Comparison of ENCODE assay signal across 10 cellular contexts in the genomic region with DNA sequence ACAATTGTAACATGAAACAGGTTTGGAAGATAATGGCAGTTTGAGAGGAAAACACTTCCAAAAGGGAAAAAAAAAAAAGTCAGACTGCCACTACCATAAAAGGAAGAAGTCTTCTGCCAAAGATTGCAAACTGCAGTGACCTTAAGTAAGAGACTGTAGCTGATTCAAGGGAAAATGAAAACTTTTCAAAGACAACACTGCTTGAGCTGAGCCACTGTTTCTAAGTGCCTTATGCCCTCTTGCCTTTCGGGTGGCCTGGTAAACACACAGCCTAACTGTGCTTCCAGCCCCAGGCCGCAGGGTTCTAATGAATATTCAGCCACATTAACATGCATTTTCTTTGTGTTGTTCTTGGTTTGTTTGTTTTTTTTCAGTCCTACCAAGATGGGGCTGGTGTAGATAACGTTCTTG.
DNase-seq lines count a peak whose midpoint lies in the region; ATAC-seq and TF ChIP-seq lines count a peak whose summit lies in the region.
"Had no signal": no experiment of that assay in that cellular context is flagged by ENCODE, and none has a peak within 500 bp of the region (broad histone marks: within the 10 kb centered on the region; RNA-seq: fewer than 3 reads in every experiment).

No MANE protein-coding gene starts in this region.

- no peak overlapping the region for H3K4me3 Mint-ChIP-seq in mesothelial cell of epicardium
- H3K4me3 Mint-ChIP-seq in activated T-cell treated with anti-CD3 and anti-CD28 coated beads, Interleukin-2, amount 50 U/mL, for 72 hours = no peak overlapping the region

- ATAC-seq in left colon = no peak
- ATAC-seq in activated T-cell treated with anti-CD3 and anti-CD28 coated beads, Interleukin-2, amount 50 U/mL, for 72 hours (replicated peaks in 1 of 2) = no peak
- ATAC-seq in HG03520 (IDR thresholded peaks at IDR 0.05; ENCODE audit: unreplicated experiment) = no peak

- peak overlapping the region; percentile 87 for H3K27ac Mint-ChIP-seq in mesothelial cell of epicardium
- H3K27ac Mint-ChIP-seq in activated T-cell treated with anti-CD3 and anti-CD28 coated beads, Interleukin-2, amount 50 U/mL, for 72 hours = no peak overlapping the region
- H3K27ac Mint-ChIP-seq: activated T-helper 2 cell treated with anti-CD3 and anti-CD28 coated beads, Interferon-gamma antibody, Interleukin-2, Interleukin-4, amounts not matched to agents 10 μg/mL and 5 μg/mL and 100 μg/mL, durations not matched to agents 14 hours and 24 hours and 36 hours had no signal

- H3K4me3 ChIP-seq in cardiac muscle cell (no peak overlapping the region), right atrium auricular region (no peak overlapping the region), esophagus muscularis mucosa (peak overlapping the region in 1 of 4 donors; percentile 5)

- H3K4me1 ChIP-seq in cardiac muscle cell (ENCODE audit: low read depth) (peaks cover 12% of the 10 kb centered on the region), right atrium auricular region (peaks cover 0 to 15% of the 10 kb centered on the region in 2 donors), esophagus muscularis mucosa (peaks cover 13 to 64% (median 60%) of the 10 kb centered on the region in 4 donors)

- H3K36me3 ChIP-seq in cardiac muscle cell (no peaks in the 10 kb centered on the region), right atrium auricular region (no peaks in the 10 kb centered on the region), esophagus muscularis mucosa (no peaks in the 10 kb centered on the region)

- no peaks in the 10 kb centered on the region for H3K36me3 Mint-ChIP-seq in mesothelial cell of epicardium
- no peaks in the 10 kb centered on the region for H3K36me3 Mint-ChIP-seq in activated T-cell treated with anti-CD3 and anti-CD28 coated beads, Interleukin-2, amount 50 U/mL, for 72 hours (ENCODE audit: insufficient read depth in 2 of 2)

- no peaks in the 10 kb centered on the region for H3K9me3 Mint-ChIP-seq in mesothelial cell of epicardium
- peaks cover 0 to 3% of the 10 kb centered on the region in 2 donors for H3K9me3 Mint-ChIP-seq in activated T-cell treated with anti-CD3 and anti-CD28 coated beads, Interleukin-2, amount 50 U/mL, for 72 hours
- H3K9me3 Mint-ChIP-seq: activated T-helper 2 cell treated with anti-CD3 and anti-CD28 coated beads, Interferon-gamma antibody, Interleukin-2, Interleukin-4, amounts not matched to agents 10 μg/mL and 5 μg/mL and 100 μg/mL, durations not matched to agents 14 hours and 24 hours and 36 hours had no signal

- no peaks in the 10 kb centered on the region for H3K27me3 ChIP-seq in cardiac muscle cell
- no peaks in the 10 kb centered on the region for H3K27me3 ChIP-seq in right atrium auricular region
- H3K27me3 ChIP-seq in esophagus muscularis mucosa = no peaks in the 10 kb centered on the region

- TF ChIP-seq EP300 in esophagus muscularis mucosa (IDR thresholded peaks at IDR 0.05) = no peak

- DNase-seq in cardiac muscle cell (ENCODE audit: low read depth in 1 of 2, low spot score in 1 of 2) = peak; percentile 35 to 89
- DNase-seq in right atrium auricular region (ENCODE audit: low spot score) = no peak
- DNase-seq in esophagus muscularis mucosa (ENCODE audit: extremely low spot score) = no peak
- DNase-seq in mesothelial cell of epicardium (ENCODE audit: low spot score in 2 of 2, unreplicated experiment in 2 of 2) = no peak
- no peak for DNase-seq in left colon
- DNase-seq in activated CD4-positive, alpha-beta T cell treated with anti-CD3 and anti-CD28 coated beads, Interleukin-2, amount 50 U/mL, for 4 hours = no peak
- no peak for DNase-seq in activated T-cell treated with anti-CD3 and anti-CD28 coated beads, Interleukin-2, amount 50 U/mL, for 72 hours
- DNase-seq: MV-4-11 had no signal

- peaks cover 50% of the 10 kb centered on the region for H3K4me1 Mint-ChIP-seq in mesothelial cell of epicardium
- H3K4me1 Mint-ChIP-seq in activated T-cell treated with anti-CD3 and anti-CD28 coated beads, Interleukin-2, amount 50 U/mL, for 72 hours (ENCODE audit: low read depth) = no peaks in the 10 kb centered on the region

- H3K27ac ChIP-seq in cardiac muscle cell (no peak overlapping the region), right atrium auricular region (no peak overlapping the region), esophagus muscularis mucosa (replicated peaks in 1 of 4) (peak overlapping the region; percentile 71 to 76 (median 74))

- intact Hi-C loops in esophagus muscularis mucosa (cut with DNase I) = loop anchor here (10.0 kb wide), 1 partner anchor 349 kb away; no protein-coding TSS in a partner anchor
- intact Hi-C loops in left colon (cut with DNase I, micrococcal nuclease) = no loop called here

- TF ChIP-seq CTCF in cardiac muscle cell (IDR thresholded peaks at IDR 0.05; ENCODE audit: low read depth, low read length) = no peak
- no peak for TF ChIP-seq CTCF in right atrium auricular region (IDR thresholded peaks at IDR 0.05)
- TF ChIP-seq CTCF in esophagus muscularis mucosa (IDR thresholded peaks at IDR 0.05) = no peak
- no peak for TF ChIP-seq CTCF in mesothelial cell of epicardium (IDR thresholded peaks at IDR 0.05; ENCODE audit: unreplicated experiment)

- H3K27me3 Mint-ChIP-seq in mesothelial cell of epicardium (ENCODE audit: low read depth) = no peaks in the 10 kb centered on the region
- H3K27me3 Mint-ChIP-seq in activated T-cell treated with anti-CD3 and anti-CD28 coated beads, Interleukin-2, amount 50 U/mL, for 72 hours (ENCODE audit: low read depth) = no peaks in the 10 kb centered on the region

- TF ChIP-seq POLR2A in esophagus muscularis mucosa (IDR thresholded peaks at IDR 0.05; ENCODE audit: low read depth) = no peak

- H3K9me3 ChIP-seq in cardiac muscle cell (ENCODE audit: low read depth) (no peaks in the 10 kb centered on the region), right atrium auricular region (no peaks in the 10 kb centered on the region), esophagus muscularis mucosa (no peaks in the 10 kb centered on the region)

- 49% methylated on average over 3 of the region's 3 CpGs for WGBS in esophagus muscularis mucosa

Comparison
In these comparisons a context has a peak if more than half of its experiments do, and no peak if none do; other contexts are left out.
1. DNase-seq: peak in cardiac muscle cell (2 of 2); none in right atrium auricular region (single experiment), esophagus muscularis mucosa (single experiment), mesothelial cell of epicardium (0 of 2), left colon (0 of 2), activated CD4-positive, alpha-beta T cell treated with anti-CD3 and anti-CD28 coated beads, Interleukin-2, amount 50 U/mL, for 4 hours (0 of 2) and activated T-cell treated with anti-CD3 and anti-CD28 coated beads, Interleukin-2, amount 50 U/mL, for 72 hours (0 of 2).
2. H3K27ac ChIP-seq: peak in esophagus muscularis mucosa (4 of 4); none in cardiac muscle cell (single experiment) and right atrium auricular region (0 of 2).